Comparison of ENCODE assay signal across 19 cellular contexts in the genomic region with DNA sequence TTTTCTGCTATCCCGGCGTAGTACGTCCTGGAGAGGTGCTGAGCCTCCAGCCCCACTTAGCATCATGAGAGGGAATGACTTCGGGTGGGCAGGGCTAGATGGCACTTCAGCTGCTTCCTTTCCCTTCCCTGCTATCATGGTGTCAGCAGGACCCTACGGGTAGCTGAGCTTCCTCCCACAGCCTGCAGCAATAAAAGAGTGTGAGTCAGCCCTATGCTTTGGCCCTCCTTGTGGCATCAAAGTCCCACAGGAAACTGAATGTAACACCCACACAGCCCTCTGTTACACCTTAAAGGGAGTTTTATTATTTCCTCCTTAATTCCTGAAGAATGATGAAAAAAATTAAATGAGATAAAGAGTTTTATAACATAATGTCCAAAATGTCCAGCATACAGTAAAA.
DNase-seq lines count a peak whose midpoint lies in the region; ATAC-seq and TF ChIP-seq lines count a peak whose summit lies in the region.
"Had no signal": no experiment of that assay in that cellular context is flagged by ENCODE, and none has a peak within 500 bp of the region (broad histone marks: within the 10 kb centered on the region; RNA-seq: fewer than 3 reads in every experiment).

No MANE protein-coding gene starts in this region.

- peaks cover 18% of the 10 kb centered on the region for H3K27me3 Mint-ChIP-seq in activated T-helper 17 cell treated with anti-CD3 and anti-CD28 coated beads, Interleukin-2, amount 50 U/mL, for 72 hours

- H3K36me3 Mint-ChIP-seq in activated T-helper 17 cell treated with anti-CD3 and anti-CD28 coated beads, Interleukin-2, amount 50 U/mL, for 72 hours (ENCODE audit: low read depth) = no peaks in the 10 kb centered on the region

- H3K4me1 ChIP-seq in mucosa of descending colon (ENCODE audit: low read depth) = no peaks in the 10 kb centered on the region
- H3K4me1 ChIP-seq: Caco-2, colonic mucosa, heart right ventricle, sigmoid colon, tibial nerve had no signal

- no peak overlapping the region for H3K4me3 ChIP-seq in mucosa of descending colon
- H3K4me3 ChIP-seq: colonic mucosa, heart right ventricle, ovary, sigmoid colon, tibial nerve had no signal

- in situ Hi-C loops in KBM-7 (cut with MboI; ENCODE audit: low pct_unique_long_range_greater_than_20kb, low sequenced_read_pairs) = no loop called here

- no peaks in the 10 kb centered on the region for H3K36me3 ChIP-seq in mucosa of descending colon (ENCODE audit: low read depth)
- H3K36me3 ChIP-seq: colonic mucosa, heart right ventricle, ovary, sigmoid colon, tibial nerve had no signal

- no peaks in the 10 kb centered on the region for H3K9me3 ChIP-seq in mucosa of descending colon
- H3K9me3 ChIP-seq: colonic mucosa, ovary had no signal

- no peaks in the 10 kb centered on the region for H3K4me1 Mint-ChIP-seq in activated T-helper 17 cell treated with anti-CD3 and anti-CD28 coated beads, Interleukin-2, amount 50 U/mL, for 72 hours
- H3K4me1 Mint-ChIP-seq: naive B cell had no signal

- H3K4me3 Mint-ChIP-seq in activated T-helper 17 cell treated with anti-CD3 and anti-CD28 coated beads, Interleukin-2, amount 50 U/mL, for 72 hours = no peak overlapping the region
- H3K4me3 Mint-ChIP-seq: naive B cell had no signal

- ATAC-seq in mucosa of descending colon = peak; percentile 65
- no peak for ATAC-seq in HG03442 (IDR thresholded peaks at IDR 0.05; ENCODE audit: unreplicated experiment)
- no peak for ATAC-seq in HG02885 (IDR thresholded peaks at IDR 0.05; ENCODE audit: poor library complexity, unreplicated experiment)
- ATAC-seq in HG03457 (IDR thresholded peaks at IDR 0.05; ENCODE audit: unreplicated experiment) = no peak
- ATAC-seq in activated T-helper 17 cell treated with anti-CD3 and anti-CD28 coated beads, Interleukin-2, amount 50 U/mL, for 72 hours (replicated peaks) = no peak
- ATAC-seq: heart right ventricle had no signal

- H3K27ac Mint-ChIP-seq in activated T-helper 17 cell treated with anti-CD3 and anti-CD28 coated beads, Interleukin-2, amount 50 U/mL, for 72 hours = no peak overlapping the region

- DNase-seq in Daoy (ENCODE audit: low read depth) (peak; percentile 68), KBM-7 (peak; percentile 59), RPMI7951 (ENCODE audit: low read depth) (peak; percentile 76), mucosa of descending colon (no peak)
- DNase-seq: activated CD4-positive, alpha-beta T cell treated with anti-CD3 and anti-CD28 coated beads for 4 hours; Caco-2; colonic mucosa; GF-D8; heart right ventricle; naive B cell; NCI-H1930; ovary; sigmoid colon; stimulated activated naive CD4-positive, alpha-beta T cell treated with Interleukin-2 at 50 U/mL for 16 hours had no signal

- peaks cover 5% of the 10 kb centered on the region for H3K9me3 Mint-ChIP-seq in activated T-helper 17 cell treated with anti-CD3 and anti-CD28 coated beads, Interleukin-2, amount 50 U/mL, for 72 hours

- intact Hi-C loops in mucosa of descending colon (cut with DNase I, micrococcal nuclease) = no loop called here

- TF ChIP-seq CTCF in mucosa of descending colon (IDR thresholded peaks at IDR 0.05) = no peak

Comparison
In these comparisons a context has a peak if more than half of its experiments do, and no peak if none do; other contexts are left out.
1. DNase-seq: peak in Daoy (single experiment), KBM-7 (single experiment) and RPMI7951 (single experiment); none in mucosa of descending colon (0 of 3).